In genomic region chr14:35689000-35689460, GRCh38 we compare ENCODE assay signal across 16 cellular contexts.
DNase-seq lines count a peak whose midpoint lies in the region; ATAC-seq and TF ChIP-seq lines count a peak whose summit lies in the region.
"Had no signal": no experiment of that assay in that cellular context is flagged by ENCODE, and none has a peak within 500 bp of the region (broad histone marks: within the 10 kb centered on the region; RNA-seq: fewer than 3 reads in every experiment).

No MANE protein-coding gene starts in this region.

- no peak overlapping the region for H2AFZ ChIP-seq in Loucy (ENCODE audit: low read length)

- peaks cover 14% of the 10 kb centered on the region for H3K4me1 Mint-ChIP-seq in activated CD4-positive, alpha-beta T cell treated with anti-CD3 and anti-CD28 coated beads, Interleukin-2, amount 10 ng/mL, durations not matched to agents 24 days and 14 days
- H3K4me1 Mint-ChIP-seq in effector memory CD8-positive, alpha-beta T cell (ENCODE audit: low read depth in 2 of 2): peaks cover 0 to 4% of the 10 kb centered on the region in 2 donors
- H3K4me1 Mint-ChIP-seq: CD14-positive monocyte had no signal

- no peaks in the 10 kb centered on the region for H3K9me3 ChIP-seq in Loucy (ENCODE audit: insufficient read depth, low read depth, low read length)
- H3K9me3 ChIP-seq: breast epithelium had no signal

- H3K4me1 ChIP-seq in Loucy (ENCODE audit: insufficient read depth, low read length, poor library complexity, severe bottlenecking): peaks cover 33% of the 10 kb centered on the region
- H3K4me1 ChIP-seq: breast epithelium had no signal

- H3K36me3 ChIP-seq in Loucy (ENCODE audit: insufficient read depth, low read length) (no peaks in the 10 kb centered on the region), brain microvascular endothelial cell (replicated peaks) (no peaks in the 10 kb centered on the region)
- H3K36me3 ChIP-seq: breast epithelium had no signal

- H3F3A ChIP-seq in Loucy (ENCODE audit: low read depth): no peaks in the 10 kb centered on the region; the same call in 1 of the 2 replicates

- H3K4me3 ChIP-seq in Loucy (ENCODE audit: low read length, poor library complexity, severe bottlenecking) (no peak overlapping the region), brain microvascular endothelial cell (ENCODE audit: low read depth, low read length) (no peak overlapping the region)
- H3K4me3 ChIP-seq: breast epithelium, smooth muscle cell had no signal

- no peak overlapping the region for H3K27ac ChIP-seq in brain microvascular endothelial cell
- H3K27ac ChIP-seq: breast epithelium had no signal

- peak overlapping the region; percentile 62 for H3K27ac Mint-ChIP-seq in activated CD4-positive, alpha-beta T cell treated with anti-CD3 and anti-CD28 coated beads, Interleukin-2, amount 10 ng/mL, durations not matched to agents 24 days and 14 days
- peak overlapping the region; percentile 17 to 46 for H3K27ac Mint-ChIP-seq in effector memory CD8-positive, alpha-beta T cell

- H3K4me3 Mint-ChIP-seq in activated CD4-positive, alpha-beta T cell treated with anti-CD3 and anti-CD28 coated beads, Interleukin-2, amount 10 ng/mL, durations not matched to agents 24 days and 14 days: no peak overlapping the region
- H3K4me3 Mint-ChIP-seq in effector memory CD8-positive, alpha-beta T cell: no peak overlapping the region
- H3K4me3 Mint-ChIP-seq: CD14-positive monocyte had no signal

- H3K4me2 ChIP-seq in Loucy (ENCODE audit: low read depth, low read length, poor library complexity, severe bottlenecking): peak overlapping the region; percentile 61
- H3K4me2 ChIP-seq: smooth muscle cell had no signal

- DNase-seq in activated CD4-positive, alpha-beta T cell treated with anti-CD3 and anti-CD28 coated beads, Interleukin-2, amount 10 ng/mL, durations not matched to agents 24 days and 14 days: no peak
- no peak for DNase-seq in activated CD4-positive, alpha-beta T cell treated with anti-CD3 and anti-CD28 coated beads for 48 hours
- no peak for DNase-seq in effector memory CD8-positive, alpha-beta T cell
- DNase-seq in brain microvascular endothelial cell: no peak
- no peak for DNase-seq in AG08395 (ENCODE audit: low spot score)
- DNase-seq: activated effector memory CD4-positive, alpha-beta T cell treated with Interleukin-2 at 50 U/mL for 16 hours; effector CD4-positive, alpha-beta T cell; NCI-H1048; stimulated activated naive CD4-positive, alpha-beta T cell treated with Interleukin-2 at 50 U/mL for 16 hours had no signal

- no peaks in the 10 kb centered on the region for H4K20me1 ChIP-seq in Loucy (ENCODE audit: insufficient read depth, low read length, poor library complexity, severe bottlenecking)

- in situ Hi-C loops in brain microvascular endothelial cell (cut with HindIII; ENCODE audit: low pct_ligation_motif_present, low sequenced_read_pairs): loop anchor here (25.0 kb wide), 1 partner anchor 252 kb away; no protein-coding TSS in a partner anchor

- ATAC-seq in GM21423 (IDR thresholded peaks at IDR 0.05; ENCODE audit: unreplicated experiment): peak; percentile 44
- no peak for ATAC-seq in effector memory CD8-positive, alpha-beta T cell (replicated peaks)
- no peak for ATAC-seq in HG03439 (IDR thresholded peaks at IDR 0.05; ENCODE audit: unreplicated experiment)
- ATAC-seq: left lobe of liver had no signal

- no peak for TF ChIP-seq CTCF in Loucy (conservative IDR thresholded peaks at IDR 0.05; ENCODE audit: low read length)
- TF ChIP-seq CTCF in brain microvascular endothelial cell (IDR thresholded peaks at IDR 0.05; ENCODE audit: low read depth, low read length, missing control alignments): no peak

- no peaks in the 10 kb centered on the region for H3K27me3 Mint-ChIP-seq in activated CD4-positive, alpha-beta T cell treated with anti-CD3 and anti-CD28 coated beads, Interleukin-2, amount 10 ng/mL, durations not matched to agents 24 days and 14 days
- H3K27me3 Mint-ChIP-seq in effector memory CD8-positive, alpha-beta T cell: no peaks in the 10 kb centered on the region

- H3K9me2 ChIP-seq in Loucy (replicated peaks; ENCODE audit: low read depth, low read length): no peaks in the 10 kb centered on the region

- H3K79me2 ChIP-seq in Loucy (ENCODE audit: insufficient read depth, low read length): no peaks in the 10 kb centered on the region

- no peaks in the 10 kb centered on the region for H3K9me3 Mint-ChIP-seq in activated CD4-positive, alpha-beta T cell treated with anti-CD3 and anti-CD28 coated beads, Interleukin-2, amount 10 ng/mL, durations not matched to agents 24 days and 14 days
- no peaks in the 10 kb centered on the region for H3K9me3 Mint-ChIP-seq in effector memory CD8-positive, alpha-beta T cell
- H3K9me3 Mint-ChIP-seq: CD14-positive monocyte had no signal

- H3K27me3 ChIP-seq in Loucy (ENCODE audit: insufficient read depth, low read length, poor library complexity, severe bottlenecking): no peaks in the 10 kb centered on the region
- no peaks in the 10 kb centered on the region for H3K27me3 ChIP-seq in brain microvascular endothelial cell (replicated peaks)
- H3K27me3 ChIP-seq: breast epithelium had no signal

- peaks cover 7% of the 10 kb centered on the region for H3K36me3 Mint-ChIP-seq in activated CD4-positive, alpha-beta T cell treated with anti-CD3 and anti-CD28 coated beads, Interleukin-2, amount 10 ng/mL, durations not matched to agents 24 days and 14 days (ENCODE audit: low read depth)
- H3K36me3 Mint-ChIP-seq in effector memory CD8-positive, alpha-beta T cell (ENCODE audit: insufficient read depth): peaks cover 13% of the 10 kb centered on the region

- H3K9ac ChIP-seq in Loucy (ENCODE audit: low read depth, low read length, poor library complexity, severe bottlenecking): no peak overlapping the region

- intact Hi-C loops in activated CD4-positive, alpha-beta T cell treated with anti-CD3 and anti-CD28 coated beads, Interleukin-2, amount 10 ng/mL, durations not matched to agents 24 days and 14 days (cut with micrococcal nuclease): loop anchor here (1.0 to 10.0 kb wide), 6 partner anchors 53 to 547 kb away; partner anchors contain the start of genes BRMS1L and INSM2
